ENCODE assay signal across 20 cellular contexts in the genomic region with DNA sequence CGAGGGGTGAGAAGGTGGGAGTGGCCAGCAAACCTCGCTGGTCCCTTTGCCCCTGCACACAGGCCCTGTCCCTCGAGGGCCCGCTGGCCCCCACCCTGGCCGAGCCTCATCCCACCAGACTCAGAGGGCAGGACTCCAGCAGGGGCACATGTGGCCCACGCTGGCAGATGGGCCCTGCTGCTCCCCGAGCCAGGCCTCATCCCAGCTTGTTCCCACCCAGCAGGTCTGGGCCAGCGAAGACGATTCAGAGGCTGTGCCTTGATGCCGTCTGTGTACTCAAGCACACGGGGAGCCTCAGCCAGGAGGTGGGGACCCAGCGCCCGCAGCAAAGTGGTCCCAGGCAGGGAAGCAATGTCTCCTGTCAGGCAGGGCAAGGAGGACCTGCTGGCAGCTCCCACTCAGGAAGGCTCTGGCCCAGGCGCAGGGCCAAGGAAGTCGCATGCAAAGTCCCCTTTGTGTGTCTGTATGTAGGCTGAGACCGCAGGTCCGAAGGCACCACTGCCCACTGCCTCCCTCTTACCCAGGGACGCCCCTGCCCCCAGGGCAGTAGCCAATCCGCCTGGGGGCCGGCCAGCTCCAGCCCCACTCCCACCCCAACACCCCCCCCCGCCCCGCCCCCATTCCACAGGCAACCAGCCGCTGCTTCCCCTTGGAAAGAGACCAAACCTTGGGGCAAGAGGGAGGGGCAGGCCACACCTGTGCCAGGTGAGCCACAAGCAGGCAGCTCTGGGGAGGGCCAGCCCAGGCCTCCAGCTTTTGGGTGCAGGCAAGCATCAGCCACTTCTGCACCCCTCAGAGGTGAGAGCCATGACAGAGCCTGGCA. TPM values are rescaled to one million over a fixed set of nuclear protein-coding genes. Genes with fewer than 3 reads are reported as not detected.
DNase-seq lines count a peak whose midpoint lies in the region; ATAC-seq, FAIRE-seq and TF ChIP-seq lines count a peak whose summit lies in the region.
"Had no signal": no experiment of that assay in that cellular context is flagged by ENCODE, and none has a peak within 500 bp of the region (broad histone marks: within the 10 kb centered on the region; RNA-seq: fewer than 3 reads in every experiment).

No MANE protein-coding gene starts in this region.

- H3K36me3 Mint-ChIP-seq in HFFc6 (ENCODE audit: low read depth), result peaks cover 2% of the 10 kb centered on the region
- H3K36me3 Mint-ChIP-seq: neural progenitor cell had no signal

- no peak overlapping the region for H3K27ac Mint-ChIP-seq in HFFc6
- H3K27ac Mint-ChIP-seq: neural progenitor cell had no signal

- peak; percentile 68 to 83 (median 71) for ATAC-seq in pancreas
- ATAC-seq in HG02973 (IDR thresholded peaks at IDR 0.05; ENCODE audit: unreplicated experiment), result no peak
- ATAC-seq: effector memory CD8-positive, alpha-beta T cell; K562; stimulated activated effector memory CD8-positive, alpha-beta T cell treated with anti-CD3 and anti-CD28 coated beads, Interleukin-12 subunit alpha, Interleukin-12 subunit beta, amount 100 ng/mL, for 72 hours had no signal

- H3K9me3 ChIP-seq in GM23248 (ENCODE audit: low read depth) (no peaks in the 10 kb centered on the region), pancreas (no peaks in the 10 kb centered on the region)
- H3K9me3 ChIP-seq: vagina had no signal

- H3K9ac ChIP-seq in GM23248, result no peak overlapping the region
- H3K9ac ChIP-seq: neural progenitor cell had no signal

- H4K20me1 ChIP-seq in GM23248 (ENCODE audit: insufficient read depth), result no peaks in the 10 kb centered on the region

- intact Hi-C loops in pancreas (cut with DNase I), result no loop called here

- H3K4me3 Mint-ChIP-seq in HFFc6, result no peak overlapping the region
- H3K4me3 Mint-ChIP-seq: effector memory CD8-positive, alpha-beta T cell; neural progenitor cell; stimulated activated effector memory CD8-positive, alpha-beta T cell treated with anti-CD3 and anti-CD28 coated beads, Interleukin-12 subunit alpha, Interleukin-12 subunit beta, amount 100 ng/mL, for 72 hours had no signal

- in situ Hi-C loops in GM23248 (cut with MboI), result no loop called here

- WGBS in GM23248 (ENCODE audit: low coverage in 1 of 2, low lambda C conversion rate in 2 of 2, missing lambda C conversion rate in 2 of 2), 2 experiments, result 12 to 16% methylated on average over 16 to 20 of the region's 23 CpGs
- 37% methylated on average over 21 to 23 of the region's 23 CpGs for WGBS in pancreas, 2 donors

- FAIRE-seq in bronchial epithelial cell (lab: Jason Lieb, UNC), result no peak
- no peak for FAIRE-seq in pancreas (lab: Jason Lieb, UNC)
- FAIRE-seq: K562 had no signal

- H3K9me3 Mint-ChIP-seq in HFFc6, result peaks cover 12% of the 10 kb centered on the region

- no peaks in the 10 kb centered on the region for H3F3A ChIP-seq in GM23248 (ENCODE audit: insufficient read depth)

- H3K27me3 ChIP-seq in GM23248 (replicated peaks; ENCODE audit: insufficient read depth) (no peaks in the 10 kb centered on the region), bronchial epithelial cell (ENCODE audit: control insufficient read depth, insufficient read depth, low read length) (no peaks in the 10 kb centered on the region), pancreas (no peaks in the 10 kb centered on the region)
- H3K27me3 ChIP-seq: BE2C, neural progenitor cell, vagina had no signal

- no peaks in the 10 kb centered on the region for H3K79me2 ChIP-seq in GM23248 (ENCODE audit: insufficient read depth)

- H3K4me1 Mint-ChIP-seq in HFFc6 (ENCODE audit: low read depth), result no peaks in the 10 kb centered on the region

- H3K4me3 ChIP-seq in GM23248 (no peak overlapping the region), bronchial epithelial cell (ENCODE audit: low read depth, low read length) (no peak overlapping the region), pancreas (no peak overlapping the region)
- H3K4me3 ChIP-seq: K562, neural progenitor cell, vagina had no signal

- H3K27ac ChIP-seq in GM23248, result no peak overlapping the region
- peak overlapping the region in 2 of 4 donors; percentile 10 to 55 for H3K27ac ChIP-seq in pancreas
- H3K27ac ChIP-seq: neural progenitor cell, vagina had no signal

- H3K36me3 ChIP-seq in GM23248 (ENCODE audit: low read depth) (no peaks in the 10 kb centered on the region), bronchial epithelial cell (ENCODE audit: control insufficient read depth, insufficient read depth, low read length) (no peaks in the 10 kb centered on the region), pancreas (no peaks in the 10 kb centered on the region)
- H3K36me3 ChIP-seq: BE2C, neural progenitor cell, vagina had no signal

- no peak overlapping the region for H3K4me2 ChIP-seq in GM23248 (ENCODE audit: unreplicated experiment)
- H3K4me2 ChIP-seq: neural progenitor cell had no signal

- no peaks in the 10 kb centered on the region for H3K9me2 ChIP-seq in GM23248 (ENCODE audit: insufficient read depth)

- peak; percentile 27 for DNase-seq in GM23248
- peak; percentile 65 for DNase-seq in NCI-H1105 treated with DMSO at 0.1 percent for 48 hours (lab: John Stamatoyannopoulos, UW)
- peak; percentile 23 for DNase-seq in bronchial epithelial cell (ENCODE audit: low read depth)
- DNase-seq in pancreas, result peak; percentile 65 to 84 (median 70)
- DNase-seq in SIG-M5 treated with dmso at 0.1 percent for 504 hours (lab: John Stamatoyannopoulos, UW; ENCODE audit: unreplicated experiment), result no peak
- DNase-seq in HFFc6, result no peak
- DNase-seq: activated CD4-positive, alpha-beta T cell treated with anti-CD3 and anti-CD28 coated beads for 48 hours; BE2C; effector memory CD8-positive, alpha-beta T cell; GOT3; NCI-H1417; SHP77 treated with DMSO at 0.1 percent for 48 hours; T-helper 9 cell had no signal

- H3K4me1 ChIP-seq in GM23248 (ENCODE audit: insufficient read depth), result no peaks in the 10 kb centered on the region
- peaks cover 0 to 7% (median 5%) of the 10 kb centered on the region in 3 donors for H3K4me1 ChIP-seq in pancreas
- H3K4me1 ChIP-seq: BE2C, neural progenitor cell had no signal

- no peak overlapping the region for H2AFZ ChIP-seq in GM23248
- H2AFZ ChIP-seq: neural progenitor cell had no signal

- TF ChIP-seq CTCF in bronchial epithelial cell (IDR thresholded peaks at IDR 0.05; ENCODE audit: insufficient read depth, low read length, severe bottlenecking) (no peak), pancreas (IDR thresholded peaks at IDR 0.05) (no peak), HFFc6 (IDR thresholded peaks at IDR 0.05) (no peak)

- H3K27me3 Mint-ChIP-seq in HFFc6 (ENCODE audit: insufficient read depth), result peaks cover 15% of the 10 kb centered on the region
- H3K27me3 Mint-ChIP-seq: effector memory CD8-positive, alpha-beta T cell had no signal

RNA-seq across cellular contexts. Expression of a gene that starts 9.4 kb away (rescaled TPM):
- total RNA-seq in GM23248 (2014; rRNA removed; shearing (Covaris generic)), result 1.4 TPM in 1 of 2 replicates, not detected in the other
- not detected in 2 replicates for polyA plus RNA-seq in GM23248 (2016; fragmentation: Nextera tagmentation; extraction: Ambion mirVana)
- 0.53 and 9.7 TPM in 2 replicates for total RNA-seq in bronchial epithelial cell
- 1 to 10 TPM; 2.8 to 7.3 (median 5.3) TPM for total RNA-seq in pancreas
- polyA plus RNA-seq in pancreas, result 1 to 10 TPM; 1.9 to 3.9 TPM
- not detected for total RNA-seq in HFFc6 (2021; fragmentation: NEBNext Ultra II Directional; extraction: Animal tissue kit (Norgen Biotek cat#: 25700))
- total RNA-seq: cardiac septum, fibroblast of villous mesenchyme had no signal

Comparison
In these comparisons a context has a peak if more than half of its experiments do, and no peak if none do; other contexts are left out.
1. DNase-seq: peak in GM23248 (single experiment), NCI-H1105 treated with DMSO at 0.1 percent for 48 hours (single experiment), bronchial epithelial cell (single experiment) and pancreas (6 of 6); none in SIG-M5 treated with dmso at 0.1 percent for 504 hours (single experiment) and HFFc6 (single experiment).